ENCODE assay signal across 1 cellular context in the genomic region with DNA sequence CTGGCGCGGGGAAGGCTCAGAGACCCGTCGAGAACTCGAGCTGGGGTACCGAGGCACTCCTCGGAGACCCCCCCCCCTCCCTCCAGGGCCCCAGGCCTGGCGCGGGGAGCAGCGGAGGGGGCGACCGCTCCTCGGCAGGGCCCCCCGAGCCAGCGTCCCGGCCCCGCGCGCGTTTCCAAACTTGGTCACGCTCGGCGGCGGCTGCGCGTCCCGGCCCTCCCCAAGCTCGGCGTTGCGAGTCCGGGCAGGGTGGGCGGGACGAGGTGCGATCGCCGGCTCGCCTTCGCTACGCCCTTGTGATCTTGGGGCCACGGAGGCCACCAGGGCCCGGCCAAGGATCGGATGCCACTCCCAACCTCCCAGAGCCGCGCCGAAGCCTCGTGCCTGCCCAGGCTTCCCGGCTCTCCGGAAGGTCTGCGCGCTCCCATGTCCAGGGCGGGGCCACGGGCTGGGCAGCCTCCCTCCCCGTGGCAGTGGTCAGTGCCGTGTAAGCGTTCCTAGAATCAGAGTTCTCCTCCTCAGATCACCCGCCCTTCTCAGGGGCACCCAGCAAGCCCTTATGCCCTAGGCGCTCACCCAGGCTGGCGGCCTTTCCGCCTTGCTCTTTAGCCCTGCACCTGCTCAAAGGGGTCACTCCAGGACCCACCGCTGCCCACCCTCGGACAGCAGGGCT.
TF ChIP-seq lines count a peak whose summit lies in the region.

No MANE protein-coding gene starts in this region.

TF ChIP-seq in HepG2, 621 proteins besides CTCF, POLR2A, EP300 and RAD21 (continued from another document and continues in another):
- TF ChIP-seq, protein P1, sequence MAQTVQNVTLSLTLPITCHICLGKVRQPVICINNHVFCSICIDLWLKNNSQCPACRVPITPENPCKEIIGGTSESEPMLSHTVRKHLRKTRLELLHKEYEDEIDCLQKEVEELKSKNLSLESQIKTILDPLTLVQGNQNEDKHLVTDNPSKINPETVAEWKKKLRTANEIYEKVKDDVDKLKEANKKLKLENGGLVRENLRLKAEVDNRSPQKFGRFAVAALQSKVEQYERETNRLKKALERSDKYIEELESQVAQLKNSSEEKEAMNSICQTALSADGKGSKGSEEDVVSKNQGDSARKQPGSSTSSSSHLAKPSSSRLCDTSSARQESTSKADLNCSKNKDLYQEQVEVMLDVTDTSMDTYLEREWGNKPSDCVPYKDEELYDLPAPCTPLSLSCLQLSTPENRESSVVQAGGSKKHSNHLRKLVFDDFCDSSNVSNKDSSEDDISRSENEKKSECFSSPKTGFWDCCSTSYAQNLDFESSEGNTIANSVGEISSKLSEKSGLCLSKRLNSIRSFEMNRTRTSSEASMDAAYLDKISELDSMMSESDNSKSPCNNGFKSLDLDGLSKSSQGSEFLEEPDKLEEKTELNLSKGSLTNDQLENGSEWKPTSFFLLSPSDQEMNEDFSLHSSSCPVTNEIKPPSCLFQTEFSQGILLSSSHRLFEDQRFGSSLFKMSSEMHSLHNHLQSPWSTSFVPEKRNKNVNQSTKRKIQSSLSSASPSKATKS (CRISPR knock-in tag; IDR thresholded peaks at IDR 0.05): no peak; the same call in 1 of the 2 replicates
- TF ChIP-seq ZNF101 (CRISPR knock-in tag; IDR thresholded peaks at IDR 0.05; ENCODE audit: borderline replicate concordance, low read depth) (peak; percentile 80; the same call in 1 of the 2 replicates), ZBTB14 (CRISPR knock-in tag; IDR thresholded peaks at IDR 0.05) (peak; percentile 75), ZNF724P (CRISPR knock-in tag; IDR thresholded peaks at IDR 0.05; ENCODE audit: borderline replicate concordance) (peak; percentile 82; the same call in 1 of the 2 replicates), FLYWCH1 (CRISPR knock-in tag; IDR thresholded peaks at IDR 0.05) (0 out of 2 replicates have a peak, but pooled peaks have one; percentile 73), TRIM22 (IDR thresholded peaks at IDR 0.05) (no peak), CENPT (CRISPR knock-in tag; IDR thresholded peaks at IDR 0.05; ENCODE audit: low read depth) (peak; percentile 90), ONECUT2 (CRISPR knock-in tag; IDR thresholded peaks at IDR 0.05) (0 out of 2 replicates have a peak, but pooled peaks have one; percentile 49), SOX5 (CRISPR knock-in tag; IDR thresholded peaks at IDR 0.05; ENCODE audit: borderline replicate concordance) (peak; percentile 58; the same call in 1 of the 2 replicates), ZNF589 (CRISPR knock-in tag; conservative IDR thresholded peaks at IDR 0.05) (0 out of 2 replicates have a peak, but pooled peaks have one; percentile 31), POGK (CRISPR knock-in tag; conservative IDR thresholded peaks at IDR 0.05) (peak; percentile 55), ZNF430 (CRISPR knock-in tag; IDR thresholded peaks at IDR 0.05) (peak; percentile 81; the same call in 1 of the 2 replicates), TSC22D2 (CRISPR knock-in tag; IDR thresholded peaks at IDR 0.05; ENCODE audit: borderline replicate concordance) (peak; percentile 74; the same call in 1 of the 2 replicates), PCBP2 (optimal IDR thresholded peaks at IDR 0.05; ENCODE audit: low read depth, low read length, poor library complexity, severe bottlenecking) (no peak), MLXIP (CRISPR knock-in tag; IDR thresholded peaks at IDR 0.05; ENCODE audit: borderline replicate concordance) (0 out of 2 replicates have a peak, but pooled peaks have one; percentile 89), HNRNPH1 (optimal IDR thresholded peaks at IDR 0.05; ENCODE audit: low read depth, low read length) (no peak), ZNF354B (CRISPR knock-in tag; IDR thresholded peaks at IDR 0.05) (no peak), ZNF143 (CRISPR knock-in tag; IDR thresholded peaks at IDR 0.05) (peak; percentile 73), MLLT10 (CRISPR knock-in tag; IDR thresholded peaks at IDR 0.05) (no peak), NCOA2 (CRISPR knock-in tag; IDR thresholded peaks at IDR 0.05) (peak; percentile 51; the same call in 1 of the 2 replicates), HNRNPL (IDR thresholded peaks at IDR 0.05; ENCODE audit: low read depth, low read length) (peak; percentile 93; the same call in 1 of the 2 replicates), TEAD3 (CRISPR knock-in tag; optimal IDR thresholded peaks at IDR 0.05; ENCODE audit: borderline replicate concordance) (peak; percentile 80), ZNF263 (CRISPR knock-in tag; IDR thresholded peaks at IDR 0.05) (peak; percentile 82), NFKB2 (CRISPR knock-in tag; IDR thresholded peaks at IDR 0.05; ENCODE audit: borderline replicate concordance) (peak; percentile 78; the same call in 1 of the 2 replicates), HIC2 (CRISPR knock-in tag; IDR thresholded peaks at IDR 0.05; ENCODE audit: low read depth) (peak; percentile 86), ELF3 (CRISPR knock-in tag; IDR thresholded peaks at IDR 0.05) (peak; percentile 88), SAP130 (CRISPR knock-in tag; IDR thresholded peaks at IDR 0.05; ENCODE audit: low read depth) (peak; percentile 88), ZSCAN9 (CRISPR knock-in tag; IDR thresholded peaks at IDR 0.05; ENCODE audit: borderline replicate concordance) (peak; percentile 87)
- TF ChIP-seq, protein P2, sequence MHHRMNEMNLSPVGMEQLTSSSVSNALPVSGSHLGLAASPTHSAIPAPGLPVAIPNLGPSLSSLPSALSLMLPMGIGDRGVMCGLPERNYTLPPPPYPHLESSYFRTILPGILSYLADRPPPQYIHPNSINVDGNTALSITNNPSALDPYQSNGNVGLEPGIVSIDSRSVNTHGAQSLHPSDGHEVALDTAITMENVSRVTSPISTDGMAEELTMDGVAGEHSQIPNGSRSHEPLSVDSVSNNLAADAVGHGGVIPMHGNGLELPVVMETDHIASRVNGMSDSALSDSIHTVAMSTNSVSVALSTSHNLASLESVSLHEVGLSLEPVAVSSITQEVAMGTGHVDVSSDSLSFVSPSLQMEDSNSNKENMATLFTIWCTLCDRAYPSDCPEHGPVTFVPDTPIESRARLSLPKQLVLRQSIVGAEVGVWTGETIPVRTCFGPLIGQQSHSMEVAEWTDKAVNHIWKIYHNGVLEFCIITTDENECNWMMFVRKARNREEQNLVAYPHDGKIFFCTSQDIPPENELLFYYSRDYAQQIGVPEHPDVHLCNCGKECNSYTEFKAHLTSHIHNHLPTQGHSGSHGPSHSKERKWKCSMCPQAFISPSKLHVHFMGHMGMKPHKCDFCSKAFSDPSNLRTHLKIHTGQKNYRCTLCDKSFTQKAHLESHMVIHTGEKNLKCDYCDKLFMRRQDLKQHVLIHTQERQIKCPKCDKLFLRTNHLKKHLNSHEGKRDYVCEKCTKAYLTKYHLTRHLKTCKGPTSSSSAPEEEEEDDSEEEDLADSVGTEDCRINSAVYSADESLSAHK (CRISPR knock-in tag; IDR thresholded peaks at IDR 0.05; ENCODE audit: borderline replicate concordance): no peak
- TF ChIP-seq, protein P3, sequence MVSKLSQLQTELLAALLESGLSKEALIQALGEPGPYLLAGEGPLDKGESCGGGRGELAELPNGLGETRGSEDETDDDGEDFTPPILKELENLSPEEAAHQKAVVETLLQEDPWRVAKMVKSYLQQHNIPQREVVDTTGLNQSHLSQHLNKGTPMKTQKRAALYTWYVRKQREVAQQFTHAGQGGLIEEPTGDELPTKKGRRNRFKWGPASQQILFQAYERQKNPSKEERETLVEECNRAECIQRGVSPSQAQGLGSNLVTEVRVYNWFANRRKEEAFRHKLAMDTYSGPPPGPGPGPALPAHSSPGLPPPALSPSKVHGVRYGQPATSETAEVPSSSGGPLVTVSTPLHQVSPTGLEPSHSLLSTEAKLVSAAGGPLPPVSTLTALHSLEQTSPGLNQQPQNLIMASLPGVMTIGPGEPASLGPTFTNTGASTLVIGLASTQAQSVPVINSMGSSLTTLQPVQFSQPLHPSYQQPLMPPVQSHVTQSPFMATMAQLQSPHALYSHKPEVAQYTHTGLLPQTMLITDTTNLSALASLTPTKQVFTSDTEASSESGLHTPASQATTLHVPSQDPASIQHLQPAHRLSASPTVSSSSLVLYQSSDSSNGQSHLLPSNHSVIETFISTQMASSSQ (IDR thresholded peaks at IDR 0.05; ENCODE audit: low read depth): no peak
- TF ChIP-seq, protein P3 (CRISPR knock-in tag; IDR thresholded peaks at IDR 0.05; ENCODE audit: borderline replicate concordance): peak; percentile 51; the same call in 1 of the 2 replicates
- TF ChIP-seq, protein P4, sequence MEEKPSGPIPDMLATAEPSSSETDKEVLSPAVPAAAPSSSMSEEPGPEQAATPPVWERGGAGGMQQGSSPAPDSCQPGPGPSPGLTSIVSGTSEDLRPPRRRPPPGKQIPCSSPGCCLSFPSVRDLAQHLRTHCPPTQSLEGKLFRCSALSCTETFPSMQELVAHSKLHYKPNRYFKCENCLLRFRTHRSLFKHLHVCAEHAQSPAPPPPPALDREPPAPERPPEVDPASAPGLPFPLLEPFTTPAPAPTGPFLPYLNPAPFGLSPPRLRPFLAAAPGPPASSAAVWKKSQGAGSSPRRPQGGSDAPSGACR (CRISPR knock-in tag; IDR thresholded peaks at IDR 0.05): peak; percentile 86; the same call in 1 of the 2 replicates
- TF ChIP-seq, protein P5, sequence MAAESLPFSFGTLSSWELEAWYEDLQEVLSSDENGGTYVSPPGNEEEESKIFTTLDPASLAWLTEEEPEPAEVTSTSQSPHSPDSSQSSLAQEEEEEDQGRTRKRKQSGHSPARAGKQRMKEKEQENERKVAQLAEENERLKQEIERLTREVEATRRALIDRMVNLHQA (CRISPR knock-in tag; IDR thresholded peaks at IDR 0.05): no peak
